Comparison of ENCODE assay signal across 23 cellular contexts in genomic region chr13:39249971-39250370, GRCh38.
DNase-seq lines count a peak whose midpoint lies in the region; ATAC-seq and TF ChIP-seq lines count a peak whose summit lies in the region.
"Had no signal": no experiment of that assay in that cellular context is flagged by ENCODE, and none has a peak within 500 bp of the region (broad histone marks: within the 10 kb centered on the region; RNA-seq: fewer than 3 reads in every experiment).

No MANE protein-coding gene starts in this region.

- ATAC-seq in heart right ventricle (no peak), HG03460 (IDR thresholded peaks at IDR 0.05; ENCODE audit: unreplicated experiment) (no peak)

- H3K27ac ChIP-seq in left ventricle myocardium inferior (replicated peaks) (peak overlapping the region; percentile 17), heart right ventricle (peak overlapping the region in 1 of 10 donors; percentile 42), Karpas-422 (ENCODE audit: low read length) (no peak overlapping the region)
- H3K27ac ChIP-seq: BLaER1 had no signal

- H3K9me2 ChIP-seq in Karpas-422 (replicated peaks; ENCODE audit: insufficient read depth, low read length) = no peaks in the 10 kb centered on the region

- peaks cover 25% of the 10 kb centered on the region for H3K4me1 ChIP-seq in left ventricle myocardium inferior
- peaks cover 0 to 30% (median 17%) of the 10 kb centered on the region in 9 donors for H3K4me1 ChIP-seq in heart right ventricle
- H3K4me1 ChIP-seq in Karpas-422 (ENCODE audit: low read length) = no peaks in the 10 kb centered on the region
- H3K4me1 ChIP-seq: BLaER1 had no signal

- H4K20me1 ChIP-seq in Karpas-422 (ENCODE audit: insufficient read depth, low read depth, low read length) = no peaks in the 10 kb centered on the region
- H4K20me1 ChIP-seq: BLaER1 had no signal

- no peaks in the 10 kb centered on the region for H3K36me3 ChIP-seq in left ventricle myocardium inferior
- H3K36me3 ChIP-seq in heart right ventricle = no peaks in the 10 kb centered on the region
- no peaks in the 10 kb centered on the region for H3K36me3 ChIP-seq in Karpas-422 (ENCODE audit: insufficient read depth, low read length)
- H3K36me3 ChIP-seq: BE2C, BLaER1 had no signal

- no peak overlapping the region for H3K4me3 ChIP-seq in left ventricle myocardium inferior
- H3K4me3 ChIP-seq in heart right ventricle = no peak overlapping the region
- no peak overlapping the region for H3K4me3 ChIP-seq in Karpas-422 (ENCODE audit: low read length)
- H3K4me3 ChIP-seq: BLaER1 had no signal

- DNase-seq in left ventricle myocardium inferior = no peak
- no peak for DNase-seq in heart right ventricle
- peak; percentile 23 for DNase-seq in Karpas-422
- peak; percentile 41 for DNase-seq in cerebellum (ENCODE audit: low spot score)
- peak; percentile 16 for DNase-seq in retina
- DNase-seq in HuH-7 (ENCODE audit: low spot score) = no peak
- DNase-seq in NCI-H187 (lab: John Stamatoyannopoulos, UW) = no peak
- DNase-seq: 8988T; ACHN; BE2C; CD4-positive, alpha-beta memory T cell; CD4-positive, CD25-positive, alpha-beta regulatory T cell; CD8-positive, alpha-beta memory T cell; COR-L47; DMS 273 treated with DMSO at 0.1 percent for 48 hours; DMS153; DMS53; DMS79; DND-41; EL; GF-D8 had no signal

- H3K9me3 ChIP-seq in left ventricle myocardium inferior (replicated peaks) (no peaks in the 10 kb centered on the region), heart right ventricle (no peaks in the 10 kb centered on the region), Karpas-422 (ENCODE audit: low read length) (no peaks in the 10 kb centered on the region)
- H3K9me3 ChIP-seq: BE2C, BLaER1 had no signal

- H3K27me3 ChIP-seq in left ventricle myocardium inferior (ENCODE audit: low read depth) (no peaks in the 10 kb centered on the region), heart right ventricle (no peaks in the 10 kb centered on the region), Karpas-422 (ENCODE audit: low read length) (no peaks in the 10 kb centered on the region)
- H3K27me3 ChIP-seq: BE2C, BLaER1 had no signal

- H2AFZ ChIP-seq in Karpas-422 (ENCODE audit: low read length) = no peak overlapping the region

- H3K9ac ChIP-seq in Karpas-422 (ENCODE audit: low read length) = no peak overlapping the region
- H3K9ac ChIP-seq: BLaER1 had no signal

- no peak for TF ChIP-seq CTCF in left ventricle myocardium inferior (IDR thresholded peaks at IDR 0.05; ENCODE audit: borderline replicate concordance)
- TF ChIP-seq CTCF in heart right ventricle (IDR thresholded peaks at IDR 0.05) = no peak

- no peaks in the 10 kb centered on the region for H3K79me2 ChIP-seq in Karpas-422 (ENCODE audit: low read length)

- H3K4me2 ChIP-seq in Karpas-422 (ENCODE audit: low read depth, low read length, poor library complexity, severe bottlenecking) = no peak overlapping the region
- H3K4me2 ChIP-seq: BLaER1 had no signal

- 80 to 86% methylated on average over 9 of the region's 9 CpGs for WGBS in heart right ventricle, 2 donors

- intact Hi-C loops in left ventricle myocardium inferior (cut with micrococcal nuclease) (no loop called here), heart right ventricle (cut with DNase I) (no loop called here)

Comparison
In these comparisons a context has a peak if more than half of its experiments do, and no peak if none do; other contexts are left out.
1. DNase-seq: peak in Karpas-422 (single experiment), cerebellum (single experiment) and retina (single experiment); none in left ventricle myocardium inferior (single experiment), heart right ventricle (0 of 2), HuH-7 (single experiment) and NCI-H187 (0 of 2).